ENCODE assay signal across 7 cellular contexts in genomic region chr13:105663182-105663581, GRCh38.
"Had no signal": no experiment of that assay in that cellular context is flagged by ENCODE, and none has a peak within 500 bp of the region (broad histone marks: within the 10 kb centered on the region; RNA-seq: fewer than 3 reads in every experiment).

No MANE protein-coding gene starts in this region.

- DNase-seq: GDM1, GF-D8 had no signal

- FAIRE-seq: GM12878, GM12891, GM12892, GM18507, GM19239 had no signal

- H3K4me3 ChIP-seq: GM12878 had no signal

- ATAC-seq: GM12878 had no signal
